ENCODE assay signal across 22 cellular contexts in genomic region chr9:76583256-76583655, GRCh38.
DNase-seq lines count a peak whose midpoint lies in the region; ATAC-seq, FAIRE-seq and TF ChIP-seq lines count a peak whose summit lies in the region.
"Had no signal": no experiment of that assay in that cellular context is flagged by ENCODE, and none has a peak within 500 bp of the region (broad histone marks: within the 10 kb centered on the region; RNA-seq: fewer than 3 reads in every experiment).

No MANE protein-coding gene starts in this region.

- no peak for TF ChIP-seq POLR2A in H1 (IDR thresholded peaks at IDR 0.05; ENCODE audit: control extremely low read depth in 1 of 2, low read depth in 2 of 2, low read length in 2 of 2)

- no peak overlapping the region for H3K14ac ChIP-seq in H1 (ENCODE audit: insufficient read length)

- H2BK20ac ChIP-seq in H1 (ENCODE audit: low read length), result no peak overlapping the region

- no peak for ATAC-seq in GM21390 (IDR thresholded peaks at IDR 0.05; ENCODE audit: unreplicated experiment)
- ATAC-seq: HCT116 had no signal

- no peaks in the 10 kb centered on the region for H3K79me1 ChIP-seq in H1 (ENCODE audit: low read depth, low read length)

- CTCF ChIA-PET in H1 (lab: Charles Lee; ENCODE audit: partially characterized antibody), result interaction anchor here (0.7 to 1.0 kb wide), 2 partner anchors 9 to 61 kb away, joined by 3 read pairs; no protein-coding TSS in a partner anchor

- TF ChIP-seq RAD21 in H1 (IDR thresholded peaks at IDR 0.05 in 1 of 2, conservative IDR thresholded peaks at IDR 0.05 in 1 of 2; ENCODE audit: low read depth in 2 of 2, low read length in 2 of 2), result no peak

- H3K56ac ChIP-seq in H1 (replicated peaks; ENCODE audit: insufficient read length, low read depth, low read length), result no peak overlapping the region

- H4K8ac ChIP-seq in H1 (ENCODE audit: extremely low read depth, insufficient read depth, low read length), result no peak overlapping the region

- H3K4me3 Mint-ChIP-seq in neural progenitor cell, result no peak overlapping the region
- H3K4me3 Mint-ChIP-seq: B cell; CD4-positive, CD25-positive, alpha-beta regulatory T cell; CD8-positive, alpha-beta memory T cell; HFFc6 had no signal

- H3K79me2 ChIP-seq in H1 (ENCODE audit: control insufficient read depth in 1 of 2, insufficient read depth in 2 of 2, low read length in 2 of 2), result no peaks in the 10 kb centered on the region
- no peaks in the 10 kb centered on the region for H3K79me2 ChIP-seq in neural progenitor cell (ENCODE audit: low read depth)

- H3K27ac Mint-ChIP-seq in neural progenitor cell, result no peak overlapping the region
- H3K27ac Mint-ChIP-seq: B cell; CD4-positive, CD25-positive, alpha-beta regulatory T cell; CD8-positive, alpha-beta memory T cell; HFFc6 had no signal

- no peak overlapping the region for H4K91ac ChIP-seq in H1 (replicated peaks; ENCODE audit: insufficient read length, low read length)

- H3K27me3 ChIP-seq in H1 (replicated peaks in 1 of 4; ENCODE audit: control insufficient read depth in 3 of 4, extremely low read depth in 1 of 4, insufficient read depth in 3 of 4, low read length in 3 of 4) (no peaks in the 10 kb centered on the region; a peak in 1 of 7 replicates), neural progenitor cell (no peaks in the 10 kb centered on the region)
- H3K27me3 ChIP-seq: BLaER1 treated with 17β-estradiol and CSF1 and Interleukin-3, amounts not matched to agents 10 nM and 100 nM had no signal

- H3K9ac ChIP-seq in H1 (replicated peaks in 1 of 4; ENCODE audit: extremely low read depth in 1 of 4, low read depth in 3 of 4, low read length in 3 of 4) (no peak overlapping the region), neural progenitor cell (no peak overlapping the region)
- H3K9ac ChIP-seq: BLaER1 treated with 17β-estradiol and CSF1 and Interleukin-3, amounts not matched to agents 10 nM and 100 nM; GM23248 had no signal

- H3K27me3 Mint-ChIP-seq in neural progenitor cell (ENCODE audit: insufficient read depth, low read depth), result no peaks in the 10 kb centered on the region
- H3K27me3 Mint-ChIP-seq: CD4-positive, CD25-positive, alpha-beta regulatory T cell had no signal

- H2AK5ac ChIP-seq in H1 (ENCODE audit: low read depth, low read length), result no peak overlapping the region

- H3K4me1 Mint-ChIP-seq in neural progenitor cell, result peaks cover 18% of the 10 kb centered on the region
- H3K4me1 Mint-ChIP-seq: CD4-positive, CD25-positive, alpha-beta regulatory T cell had no signal

- no peak overlapping the region for H3K4me3 ChIP-seq in H1 (ENCODE audit: extremely low read depth in 1 of 4, insufficient read depth in 2 of 4, low read depth in 3 of 4, low read length in 4 of 4)
- no peak overlapping the region for H3K4me3 ChIP-seq in neural progenitor cell
- H3K4me3 ChIP-seq: BLaER1 treated with 17β-estradiol and CSF1 and Interleukin-3, amounts not matched to agents 10 nM and 100 nM; GM23248 had no signal

- TF ChIP-seq CTCF in C4-2B (conservative IDR thresholded peaks at IDR 0.05), result no peak
- no peak for TF ChIP-seq CTCF in VCaP (conservative IDR thresholded peaks at IDR 0.05)
- no peak for TF ChIP-seq CTCF in H1 (IDR thresholded peaks at IDR 0.05; ENCODE audit: control extremely low read depth in 1 of 3, insufficient read depth in 1 of 3, low read depth in 1 of 3, low read length in 3 of 3)
- TF ChIP-seq CTCF in neural progenitor cell (IDR thresholded peaks at IDR 0.05), result no peak

- H2AFZ ChIP-seq in H1 (ENCODE audit: low read length), result peak overlapping the region; percentile 49
- H2AFZ ChIP-seq in neural progenitor cell (replicated peaks), result peak overlapping the region; percentile 17
- H2AFZ ChIP-seq: GM23248 had no signal

- H3K27ac ChIP-seq in C4-2B (0 out of 2 replicates have a peak overlapping the region, but pooled peaks have one; percentile 2), VCaP (peak overlapping the region; percentile 97; the same call in 1 of the 2 replicates), H1 (ENCODE audit: low read depth, low read length) (no peak overlapping the region), neural progenitor cell (no peak overlapping the region)
- H3K27ac ChIP-seq: BLaER1 treated with 17β-estradiol and CSF1 and Interleukin-3, amounts not matched to agents 10 nM and 100 nM; GM23248; HL-60 had no signal

- H3K4me1 ChIP-seq in H1 (replicated peaks in 1 of 4; ENCODE audit: control insufficient read depth in 3 of 4, insufficient read depth in 4 of 4, low read length in 3 of 4) (no peaks in the 10 kb centered on the region), neural progenitor cell (peaks cover 5% of the 10 kb centered on the region)

- 92% methylated on average over 7 of the region's 7 CpGs; no CpG with 5 or more reads in 1 of the 2 experiments for WGBS in H1 (ENCODE audit: extremely low coverage in 1 of 2, insufficient coverage in 1 of 2, insufficient read length in 1 of 2, insufficient replicate concordance in 2 of 2, low coverage in 1 of 2, low lambda C conversion rate in 2 of 2, missing lambda C conversion rate in 1 of 2), 2 experiments

- no peaks in the 10 kb centered on the region for H3K23me2 ChIP-seq in H1 (ENCODE audit: low read depth, low read length)

- POLR2A ChIA-PET in H1 (lab: Charles Lee; ENCODE audit: partially characterized antibody), result no interaction called here

- no peak overlapping the region for H3K4me2 ChIP-seq in H1 (ENCODE audit: insufficient read depth in 1 of 2, low read depth in 2 of 2, low read length in 2 of 2)
- H3K4me2 ChIP-seq in neural progenitor cell, result no peak overlapping the region

- H3K9me3 ChIP-seq in H1 (ENCODE audit: insufficient read depth in 2 of 2, low read depth in 1 of 2, low read length in 1 of 2), result no peaks in the 10 kb centered on the region
- H3K9me3 ChIP-seq in neural progenitor cell (ENCODE audit: low read depth), result no peaks in the 10 kb centered on the region

- FAIRE-seq in H1 (lab: Jason Lieb, UNC) (no peak), urothelium cell line (lab: Jason Lieb, UNC) (no peak)
- FAIRE-seq: D721Med, G401.6, GM12891, GM19239 had no signal

- no peak overlapping the region for H3K23ac ChIP-seq in H1 (ENCODE audit: insufficient read length)

- no peak overlapping the region for H2BK15ac ChIP-seq in H1 (ENCODE audit: low read length)

- no peak overlapping the region for H2BK120ac ChIP-seq in H1 (replicated peaks; ENCODE audit: low read depth, low read length)

- DNase-seq in H1 (ENCODE audit: low read depth in 1 of 2, low spot score in 2 of 2) (no peak), neural progenitor cell (ENCODE audit: low spot score) (no peak), urothelium cell line (ENCODE audit: low spot score) (no peak)
- DNase-seq in stimulated activated CD4-positive, alpha-beta T cell treated with anti-CD3 and anti-CD28 coated beads, Interleukin-12 subunit alpha, Interleukin-12 subunit beta, amount 100 ng/mL, for 4 hours, result no peak
- DNase-seq: 8988T; CD4-positive, CD25-positive, alpha-beta regulatory T cell; CD8-positive, alpha-beta memory T cell; COR-L47; GM23248; H7; HFFc6 had no signal

- H3K18ac ChIP-seq in H1 (ENCODE audit: extremely low read depth, low read length), result no peak overlapping the region

- H3K9me3 Mint-ChIP-seq in neural progenitor cell, result peaks cover 2% of the 10 kb centered on the region
- H3K9me3 Mint-ChIP-seq: HFFc6 had no signal

- no peak overlapping the region for H2BK12ac ChIP-seq in H1 (ENCODE audit: low read depth, low read length)

- H3K36me3 Mint-ChIP-seq in neural progenitor cell, result no peaks in the 10 kb centered on the region
- H3K36me3 Mint-ChIP-seq: CD4-positive, CD25-positive, alpha-beta regulatory T cell; CD8-positive, alpha-beta memory T cell had no signal

- H4K5ac ChIP-seq in H1 (ENCODE audit: insufficient read length, low read depth, low read length), result no peak overlapping the region

- no peak overlapping the region for H2BK5ac ChIP-seq in H1 (ENCODE audit: low read depth, low read length)

- H3K36me3 ChIP-seq in H1 (ENCODE audit: control insufficient read depth in 2 of 4, insufficient read depth in 4 of 4, low read length in 3 of 4), result no peaks in the 10 kb centered on the region
- H3K36me3 ChIP-seq in neural progenitor cell, result no peaks in the 10 kb centered on the region
- H3K36me3 ChIP-seq: BLaER1 treated with 17β-estradiol and CSF1 and Interleukin-3, amounts not matched to agents 10 nM and 100 nM had no signal

- no peak overlapping the region for H3K4ac ChIP-seq in H1 (replicated peaks; ENCODE audit: insufficient read length, low read depth, low read length)

- no peaks in the 10 kb centered on the region for H3F3A ChIP-seq in neural progenitor cell (ENCODE audit: low read depth)

- H4K20me1 ChIP-seq in H1 (replicated peaks in 1 of 2; ENCODE audit: control insufficient read depth in 1 of 2, insufficient read depth in 2 of 2, low read length in 2 of 2) (no peaks in the 10 kb centered on the region), neural progenitor cell (ENCODE audit: low read depth) (no peaks in the 10 kb centered on the region)
- H4K20me1 ChIP-seq: BLaER1 treated with 17β-estradiol and CSF1 and Interleukin-3, amounts not matched to agents 10 nM and 100 nM had no signal

- TF ChIP-seq EP300 in H1 (IDR thresholded peaks at IDR 0.05; ENCODE audit: borderline replicate concordance in 1 of 2, low read depth in 2 of 2, low read length in 2 of 2), result no peak

TF ChIP-seq in H1, 55 proteins besides CTCF, POLR2A, EP300 and RAD21:
- TF ChIP-seq BCL11A (IDR thresholded peaks at IDR 0.05; ENCODE audit: low read depth in 2 of 2, low read length in 2 of 2), result no peak
- TF ChIP-seq EZH2 (IDR thresholded peaks at IDR 0.05; ENCODE audit: low read depth, low read length, severe bottlenecking), result no peak
- TF ChIP-seq SIN3A (conservative IDR thresholded peaks at IDR 0.05 in 1 of 2, IDR thresholded peaks at IDR 0.05 in 1 of 2; ENCODE audit: low read depth in 1 of 2, low read length in 2 of 2), result no peak
- TF ChIP-seq CBX8 (IDR thresholded peaks at IDR 0.05; ENCODE audit: borderline replicate concordance, low read depth, low read length), result no peak
- TF ChIP-seq TAF1 (IDR thresholded peaks at IDR 0.05; ENCODE audit: low read depth, low read length), result no peak
- no peak for TF ChIP-seq CTBP2 (IDR thresholded peaks at IDR 0.05; ENCODE audit: borderline replicate concordance, insufficient read depth, insufficient read length, low read length)
- no peak for TF ChIP-seq GTF2F1 (IDR thresholded peaks at IDR 0.05; ENCODE audit: borderline replicate concordance, low read depth, low read length)
- TF ChIP-seq MAX (IDR thresholded peaks at IDR 0.05), result no peak
- no peak for TF ChIP-seq CHD1 (IDR thresholded peaks at IDR 0.05; ENCODE audit: low read depth, low read length)
- TF ChIP-seq FOSL1 (IDR thresholded peaks at IDR 0.05; ENCODE audit: insufficient read depth, low read depth, low read length), result no peak
- no peak for TF ChIP-seq SP2 (IDR thresholded peaks at IDR 0.05; ENCODE audit: low read length)
TF ChIP-seq in H1: peak in this region for 0.

Comparison
In these comparisons a context has a peak if more than half of its experiments do, and no peak if none do; other contexts are left out.
1. H3K27ac ChIP-seq: peak in C4-2B (single experiment) and VCaP (single experiment); none in H1 (single experiment) and neural progenitor cell (single experiment).